In the genomic region with DNA sequence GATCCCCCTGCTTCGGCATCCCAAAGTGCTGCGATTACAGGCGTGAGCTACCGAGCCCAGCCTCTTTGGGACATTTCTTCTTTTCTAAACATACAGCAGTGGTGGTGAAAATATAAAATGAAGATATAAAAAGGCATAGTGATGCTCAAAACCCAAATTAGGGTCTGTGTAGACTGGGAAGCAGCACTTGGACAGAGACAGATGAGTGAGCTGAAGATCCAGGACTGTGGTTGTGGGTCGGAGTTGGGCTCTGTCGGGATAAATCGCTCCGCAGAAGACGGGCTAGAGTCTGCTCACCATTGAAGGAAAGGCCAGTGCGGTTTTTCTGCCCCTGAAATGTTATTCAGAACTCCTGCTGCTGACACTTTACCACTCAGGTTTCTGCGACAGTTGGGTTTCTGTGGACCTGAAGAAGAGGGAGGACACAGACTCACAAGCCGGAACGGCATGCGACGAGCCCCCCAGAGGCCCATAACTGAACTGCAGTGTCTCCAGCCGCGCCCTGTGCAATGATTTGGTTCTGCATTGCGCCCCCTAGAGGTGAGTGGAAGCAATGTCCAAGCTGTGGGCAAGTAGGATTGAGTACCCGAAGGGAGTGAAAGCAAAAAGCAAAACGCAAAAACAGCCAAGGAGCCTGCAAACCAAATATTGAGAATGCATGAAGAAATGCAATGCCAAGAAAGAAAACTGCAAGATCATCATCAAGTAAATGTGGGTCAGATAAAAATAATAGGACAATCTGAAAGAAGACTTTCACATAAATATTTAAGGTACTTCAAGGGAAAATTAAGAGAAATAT, we compare ENCODE assay signal across 8 cellular contexts.
DNase-seq lines count a peak whose midpoint lies in the region; ATAC-seq and TF ChIP-seq lines count a peak whose summit lies in the region.

No MANE protein-coding gene starts in this region.

- H3K27me3 Mint-ChIP-seq in activated CD8-positive, alpha-beta memory T cell treated with anti-CD3 and anti-CD28 coated beads, Interleukin-2, amount 10 ng/mL, durations not matched to agents 7 days and 5 days = peaks cover 37% of the 10 kb centered on the region
- H3K27me3 Mint-ChIP-seq in endothelial cell (ENCODE audit: unreplicated experiment) = no peaks in the 10 kb centered on the region

- DNase-seq in COLO668 (lab: John Stamatoyannopoulos, UW; ENCODE audit: unreplicated experiment) (peak; percentile 78), NOMO-1 treated with dmso at 0.1 percent for 144 hours (lab: John Stamatoyannopoulos, UW; ENCODE audit: unreplicated experiment) (peak; percentile 86), endothelial cell (ENCODE audit: low spot score) (peak; percentile 94), mucosa of gallbladder (ENCODE audit: low spot score) (peak; percentile 76)
- peak; percentile 92 for DNase-seq in activated CD8-positive, alpha-beta memory T cell treated with anti-CD3 and anti-CD28 coated beads, Interleukin-2, amount 10 ng/mL, durations not matched to agents 7 days and 5 days
- peak; percentile 92 for DNase-seq in stimulated activated CD8-positive, alpha-beta memory T cell treated with anti-CD3 and anti-CD28 coated beads, Interleukin-4, amount 100 ng/mL, for 48 hours

- CTCF ChIA-PET in activated CD8-positive, alpha-beta memory T cell treated with anti-CD3 and anti-CD28 coated beads, Interleukin-2, amount 10 ng/mL, durations not matched to agents 7 days and 5 days (lab: Charles Lee) = interaction anchor here (0.5 to 2.5 kb wide), 22 partner anchors 8 to 369 kb away, joined by 3 to 22 read pairs (median 3); a partner anchor contains a TSS

- H3K27ac Mint-ChIP-seq in activated CD8-positive, alpha-beta memory T cell treated with anti-CD3 and anti-CD28 coated beads, Interleukin-2, amount 10 ng/mL, durations not matched to agents 7 days and 5 days = no peak overlapping the region
- H3K27ac Mint-ChIP-seq in endothelial cell (ENCODE audit: unreplicated experiment) = no peak overlapping the region

- ATAC-seq in GM19467 (IDR thresholded peaks at IDR 0.05; ENCODE audit: unreplicated experiment) (peak; percentile 99), HG03565 (IDR thresholded peaks at IDR 0.05; ENCODE audit: unreplicated experiment) (peak; percentile 99)
- peak; percentile 100 for ATAC-seq in activated CD8-positive, alpha-beta memory T cell treated with anti-CD3 and anti-CD28 coated beads, Interleukin-2, amount 10 ng/mL, durations not matched to agents 7 days and 5 days

- H3K9me3 Mint-ChIP-seq in activated CD8-positive, alpha-beta memory T cell treated with anti-CD3 and anti-CD28 coated beads, Interleukin-2, amount 10 ng/mL, durations not matched to agents 7 days and 5 days (ENCODE audit: low read depth) = no peaks in the 10 kb centered on the region
- H3K9me3 Mint-ChIP-seq in endothelial cell (ENCODE audit: unreplicated experiment) = no peaks in the 10 kb centered on the region

- no peak overlapping the region for H3K4me3 Mint-ChIP-seq in activated CD8-positive, alpha-beta memory T cell treated with anti-CD3 and anti-CD28 coated beads, Interleukin-2, amount 10 ng/mL, durations not matched to agents 7 days and 5 days
- no peak overlapping the region for H3K4me3 Mint-ChIP-seq in endothelial cell (ENCODE audit: unreplicated experiment)

- H3K36me3 Mint-ChIP-seq in activated CD8-positive, alpha-beta memory T cell treated with anti-CD3 and anti-CD28 coated beads, Interleukin-2, amount 10 ng/mL, durations not matched to agents 7 days and 5 days = no peaks in the 10 kb centered on the region
- no peaks in the 10 kb centered on the region for H3K36me3 Mint-ChIP-seq in endothelial cell (ENCODE audit: low read depth, unreplicated experiment)

- H3K4me1 Mint-ChIP-seq in activated CD8-positive, alpha-beta memory T cell treated with anti-CD3 and anti-CD28 coated beads, Interleukin-2, amount 10 ng/mL, durations not matched to agents 7 days and 5 days = peaks cover 7% of the 10 kb centered on the region
- H3K4me1 Mint-ChIP-seq in endothelial cell (ENCODE audit: unreplicated experiment) = no peaks in the 10 kb centered on the region

- TF ChIP-seq CTCF in endothelial cell (IDR thresholded peaks at IDR 0.05; ENCODE audit: unreplicated experiment) = peak; percentile 99

Comparison
In these comparisons a context has a peak if more than half of its experiments do, and no peak if none do; other contexts are left out.
1. Peak in every context shown above with its lines: DNase-seq and ATAC-seq.